Comparison of ENCODE assay signal across 6 cellular contexts in genomic region chr1:170755791-170756190, GRCh38.
"Had no signal": no experiment of that assay in that cellular context is flagged by ENCODE, and none has a peak within 500 bp of the region (broad histone marks: within the 10 kb centered on the region; RNA-seq: fewer than 3 reads in every experiment).

No MANE protein-coding gene starts in this region.

- DNase-seq: H7, HFFc6, IMR-90, KG1 had no signal

- FAIRE-seq: HTR-8/SVneo, K562 had no signal
